8 cellular contexts compared by ENCODE assay signal in the genomic region with DNA sequence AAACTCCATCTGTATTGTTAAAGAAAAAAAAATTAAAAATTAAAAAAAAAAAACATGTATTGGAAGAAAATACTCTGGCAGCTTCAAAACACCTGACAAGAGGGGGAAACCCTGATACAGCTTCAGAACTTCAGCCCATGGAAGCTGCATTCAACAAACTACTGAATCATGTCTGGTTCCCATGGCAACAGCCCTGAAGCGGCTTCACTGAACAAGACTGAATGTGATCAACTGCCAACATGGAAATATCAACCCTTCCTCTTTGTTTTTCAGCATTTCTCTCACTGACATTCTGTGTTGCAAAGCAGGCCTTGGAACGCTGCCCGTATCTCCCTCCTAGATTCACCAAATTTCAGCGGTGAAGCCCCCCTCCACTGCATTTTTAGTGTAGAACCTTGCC. TPM values are rescaled to one million over a fixed set of nuclear protein-coding genes. Genes with fewer than 3 reads are reported as not detected.
DNase-seq lines count a peak whose midpoint lies in the region; ATAC-seq lines count a peak whose summit lies in the region.

No MANE protein-coding gene starts in this region.

- ATAC-seq in Right ventricle myocardium superior (ENCODE audit: poor library complexity) (peak; percentile 59), GM18909 (IDR thresholded peaks at IDR 0.05; ENCODE audit: poor library complexity, unreplicated experiment) (no peak), HG03045 (IDR thresholded peaks at IDR 0.05; ENCODE audit: unreplicated experiment) (no peak)

- no peaks in the 10 kb centered on the region for H3K9me3 Mint-ChIP-seq in activated naive CD8-positive, alpha-beta T cell (ENCODE audit: low read depth)

- H3K4me3 ChIP-seq in rectal smooth muscle tissue (ENCODE audit: low read length): no peak overlapping the region

- peak overlapping the region; percentile 77 for H3K27ac ChIP-seq in rectal smooth muscle tissue (ENCODE audit: low read depth, low read length)

- no peaks in the 10 kb centered on the region for H3K36me3 ChIP-seq in rectal smooth muscle tissue (ENCODE audit: control insufficient read depth, insufficient read depth, low read length)

- no peaks in the 10 kb centered on the region for H3K36me3 Mint-ChIP-seq in activated naive CD8-positive, alpha-beta T cell

- intact Hi-C loops in Right ventricle myocardium superior (cut with DNase I): no loop called here

- peak overlapping the region; percentile 30 for H3K4me3 Mint-ChIP-seq in activated naive CD8-positive, alpha-beta T cell

- H3K4me1 ChIP-seq in rectal smooth muscle tissue (ENCODE audit: control insufficient read depth, insufficient read depth, low read length): peaks cover 25% of the 10 kb centered on the region

- no peaks in the 10 kb centered on the region for H3K27me3 ChIP-seq in rectal smooth muscle tissue (ENCODE audit: control insufficient read depth, insufficient read depth, low read length)

- peak in 2 of 3 donors; percentile 41 to 53 for DNase-seq in stimulated activated CD4-positive, alpha-beta T cell treated with anti-CD3 and anti-CD28 coated beads, Interleukin-12 subunit alpha, Interleukin-12 subunit beta, amount 100 ng/mL, for 48 hours (ENCODE audit: low read depth in 2 of 3, low spot score in 1 of 3)
- DNase-seq in stimulated activated CD4-positive, alpha-beta T cell treated with anti-CD3 and anti-CD28 coated beads, Interleukin-12 subunit alpha, Interleukin-12 subunit beta, amount 100 ng/mL, for 4 hours: no peak
- DNase-seq in NCI-H748 (lab: John Stamatoyannopoulos, UW; ENCODE audit: unreplicated experiment) (peak; percentile 77), Right ventricle myocardium superior (peak; percentile 75)

- no peaks in the 10 kb centered on the region for H3K27me3 Mint-ChIP-seq in activated naive CD8-positive, alpha-beta T cell

- peak overlapping the region; percentile 82 for H3K27ac Mint-ChIP-seq in activated naive CD8-positive, alpha-beta T cell

- H3K4me1 Mint-ChIP-seq in activated naive CD8-positive, alpha-beta T cell (ENCODE audit: low read depth): peaks cover 17% of the 10 kb centered on the region

- no peak overlapping the region for H3K9ac ChIP-seq in rectal smooth muscle tissue (ENCODE audit: low read length)

RNA-seq across cellular contexts. Expression of a gene that starts 48.1 kb away (rescaled TPM):
- total RNA-seq in Right ventricle myocardium superior: 21.0 TPM
